In the genomic region with DNA sequence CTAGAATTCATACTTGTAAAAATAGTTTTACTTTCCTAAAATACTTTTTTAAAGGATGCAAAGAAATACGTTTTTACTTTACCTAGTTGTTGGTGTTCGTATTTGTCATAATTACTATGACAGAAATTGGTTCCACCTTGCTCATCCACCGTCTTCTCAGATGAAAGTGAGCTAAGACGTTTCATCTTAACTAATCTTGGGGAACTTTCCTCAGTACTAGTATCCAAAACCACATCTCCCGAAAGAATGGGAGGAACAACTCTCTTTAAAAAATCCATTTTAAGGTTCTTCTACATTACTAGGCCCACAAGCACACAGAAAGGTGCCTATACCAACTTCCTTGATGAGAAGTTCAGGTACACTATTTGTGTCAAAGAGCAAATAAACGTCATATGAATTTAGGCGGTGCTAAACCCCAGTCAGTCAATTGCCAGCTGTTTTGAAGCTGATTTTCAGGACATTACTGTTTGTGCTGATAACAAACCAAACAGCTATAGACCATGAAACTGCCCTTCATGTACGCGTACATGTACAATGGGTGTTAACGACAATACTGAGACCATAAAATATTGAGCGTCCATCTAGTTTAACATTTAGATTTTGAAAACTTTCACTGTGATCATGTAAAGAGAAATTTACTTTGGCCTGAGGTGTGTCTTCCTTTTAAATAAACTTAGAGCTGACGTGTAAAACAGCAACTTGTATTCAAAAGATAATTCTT, we compare ENCODE assay signal across 1 cellular context.
TF ChIP-seq lines count a peak whose summit lies in the region.

No MANE protein-coding gene starts in this region.

TF ChIP-seq in K562, 482 proteins besides CTCF, POLR2A, EP300 and RAD21 (continued from another document and continues in another):
- TF ChIP-seq, protein P1, sequence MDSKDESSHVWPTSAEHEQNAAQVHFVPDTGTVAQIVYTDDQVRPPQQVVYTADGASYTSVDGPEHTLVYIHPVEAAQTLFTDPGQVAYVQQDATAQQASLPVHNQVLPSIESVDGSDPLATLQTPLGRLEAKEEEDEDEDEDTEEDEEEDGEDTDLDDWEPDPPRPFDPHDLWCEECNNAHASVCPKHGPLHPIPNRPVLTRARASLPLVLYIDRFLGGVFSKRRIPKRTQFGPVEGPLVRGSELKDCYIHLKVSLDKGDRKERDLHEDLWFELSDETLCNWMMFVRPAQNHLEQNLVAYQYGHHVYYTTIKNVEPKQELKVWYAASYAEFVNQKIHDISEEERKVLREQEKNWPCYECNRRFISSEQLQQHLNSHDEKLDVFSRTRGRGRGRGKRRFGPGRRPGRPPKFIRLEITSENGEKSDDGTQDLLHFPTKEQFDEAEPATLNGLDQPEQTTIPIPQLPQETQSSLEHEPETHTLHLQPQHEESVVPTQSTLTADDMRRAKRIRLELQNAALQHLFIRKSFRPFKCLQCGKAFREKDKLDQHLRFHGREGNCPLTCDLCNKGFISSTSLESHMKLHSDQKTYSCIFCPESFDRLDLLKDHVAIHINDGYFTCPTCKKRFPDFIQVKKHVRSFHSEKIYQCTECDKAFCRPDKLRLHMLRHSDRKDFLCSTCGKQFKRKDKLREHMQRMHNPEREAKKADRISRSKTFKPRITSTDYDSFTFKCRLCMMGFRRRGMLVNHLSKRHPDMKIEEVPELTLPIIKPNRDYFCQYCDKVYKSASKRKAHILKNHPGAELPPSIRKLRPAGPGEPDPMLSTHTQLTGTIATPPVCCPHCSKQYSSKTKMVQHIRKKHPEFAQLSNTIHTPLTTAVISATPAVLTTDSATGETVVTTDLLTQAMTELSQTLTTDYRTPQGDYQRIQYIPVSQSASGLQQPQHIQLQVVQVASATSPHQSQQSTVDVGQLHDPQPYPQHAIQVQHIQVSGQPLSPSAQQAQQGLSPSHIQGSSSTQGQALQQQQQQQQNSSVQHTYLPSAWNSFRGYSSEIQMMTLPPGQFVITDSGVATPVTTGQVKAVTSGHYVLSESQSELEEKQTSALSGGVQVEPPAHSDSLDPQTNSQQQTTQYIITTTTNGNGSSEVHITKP (IDR thresholded peaks at IDR 0.05; ENCODE audit: partially characterized antibody): no peak
- TF ChIP-seq TAF15 (IDR thresholded peaks at IDR 0.05; ENCODE audit: low read depth, low read length) (no peak), HMGN3 (IDR thresholded peaks at IDR 0.05; ENCODE audit: borderline replicate concordance, extremely low read depth, insufficient read length, low read depth, low read length) (no peak), HCFC1 (IDR thresholded peaks at IDR 0.05; ENCODE audit: low read depth, low read length) (no peak), SIN3A (IDR thresholded peaks at IDR 0.05; ENCODE audit: borderline replicate concordance in 2 of 2, control insufficient read depth in 1 of 2, low read depth in 2 of 2, low read length in 2 of 2) (no peak), KDM5B (IDR thresholded peaks at IDR 0.05; ENCODE audit: insufficient replicate concordance, low read depth, low read length) (no peak), CREM (IDR thresholded peaks at IDR 0.05; ENCODE audit: low read depth) (peak; percentile 64), CTBP1 (IDR thresholded peaks at IDR 0.05; ENCODE audit: borderline replicate concordance) (peak; percentile 35; the same call in 1 of the 2 replicates), ATF7 (IDR thresholded peaks at IDR 0.05) (peak; percentile 61; the same call in 1 of the 2 replicates), MECOM (CRISPR knock-in tag; IDR thresholded peaks at IDR 0.05) (peak; percentile 80), HMG20A (CRISPR knock-in tag; conservative IDR thresholded peaks at IDR 0.05) (no peak), FOXM1 (IDR thresholded peaks at IDR 0.05; ENCODE audit: low read depth) (peak; percentile 81), FOXM1 (CRISPR knock-in tag; IDR thresholded peaks at IDR 0.05; ENCODE audit: low read depth) (no peak), MEF2D (tag; conservative IDR thresholded peaks at IDR 0.05; ENCODE audit: low read depth) (no peak), MBD2 (IDR thresholded peaks at IDR 0.05; ENCODE audit: borderline replicate concordance, low read depth) (peak; percentile 56; the same call in 1 of the 2 replicates), BRCA1 (IDR thresholded peaks at IDR 0.05) (no peak), BRCA1 (CRISPR knock-in tag; IDR thresholded peaks at IDR 0.05) (no peak), SMAD3 (CRISPR knock-in tag; conservative IDR thresholded peaks at IDR 0.05) (no peak), TEAD4 (IDR thresholded peaks at IDR 0.05; ENCODE audit: low read length) (peak; percentile 93), TEAD4 (CRISPR knock-in tag; IDR thresholded peaks at IDR 0.05; ENCODE audit: borderline replicate concordance) (no peak), MCM5 (IDR thresholded peaks at IDR 0.05; ENCODE audit: low read depth) (no peak), ZNF324 (CRISPR knock-in tag; IDR thresholded peaks at IDR 0.05) (no peak), ZNF75A (CRISPR knock-in tag; IDR thresholded peaks at IDR 0.05) (no peak), MIER1 (IDR thresholded peaks at IDR 0.05; ENCODE audit: low read depth) (no peak)
- TF ChIP-seq, protein P2, sequence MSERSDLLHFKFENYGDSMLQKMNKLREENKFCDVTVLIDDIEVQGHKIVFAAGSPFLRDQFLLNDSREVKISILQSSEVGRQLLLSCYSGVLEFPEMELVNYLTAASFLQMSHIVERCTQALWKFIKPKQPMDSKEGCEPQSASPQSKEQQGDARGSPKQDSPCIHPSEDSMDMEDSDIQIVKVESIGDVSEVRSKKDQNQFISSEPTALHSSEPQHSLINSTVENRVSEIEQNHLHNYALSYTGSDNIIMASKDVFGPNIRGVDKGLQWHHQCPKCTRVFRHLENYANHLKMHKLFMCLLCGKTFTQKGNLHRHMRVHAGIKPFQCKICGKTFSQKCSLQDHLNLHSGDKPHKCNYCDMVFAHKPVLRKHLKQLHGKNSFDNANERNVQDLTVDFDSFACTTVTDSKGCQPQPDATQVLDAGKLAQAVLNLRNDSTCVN (CRISPR knock-in tag; IDR thresholded peaks at IDR 0.05): no peak
- TF ChIP-seq, protein P3, sequence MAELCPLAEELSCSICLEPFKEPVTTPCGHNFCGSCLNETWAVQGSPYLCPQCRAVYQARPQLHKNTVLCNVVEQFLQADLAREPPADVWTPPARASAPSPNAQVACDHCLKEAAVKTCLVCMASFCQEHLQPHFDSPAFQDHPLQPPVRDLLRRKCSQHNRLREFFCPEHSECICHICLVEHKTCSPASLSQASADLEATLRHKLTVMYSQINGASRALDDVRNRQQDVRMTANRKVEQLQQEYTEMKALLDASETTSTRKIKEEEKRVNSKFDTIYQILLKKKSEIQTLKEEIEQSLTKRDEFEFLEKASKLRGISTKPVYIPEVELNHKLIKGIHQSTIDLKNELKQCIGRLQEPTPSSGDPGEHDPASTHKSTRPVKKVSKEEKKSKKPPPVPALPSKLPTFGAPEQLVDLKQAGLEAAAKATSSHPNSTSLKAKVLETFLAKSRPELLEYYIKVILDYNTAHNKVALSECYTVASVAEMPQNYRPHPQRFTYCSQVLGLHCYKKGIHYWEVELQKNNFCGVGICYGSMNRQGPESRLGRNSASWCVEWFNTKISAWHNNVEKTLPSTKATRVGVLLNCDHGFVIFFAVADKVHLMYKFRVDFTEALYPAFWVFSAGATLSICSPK (IDR thresholded peaks at IDR 0.05; ENCODE audit: borderline replicate concordance): no peak
- TF ChIP-seq, protein P4, sequence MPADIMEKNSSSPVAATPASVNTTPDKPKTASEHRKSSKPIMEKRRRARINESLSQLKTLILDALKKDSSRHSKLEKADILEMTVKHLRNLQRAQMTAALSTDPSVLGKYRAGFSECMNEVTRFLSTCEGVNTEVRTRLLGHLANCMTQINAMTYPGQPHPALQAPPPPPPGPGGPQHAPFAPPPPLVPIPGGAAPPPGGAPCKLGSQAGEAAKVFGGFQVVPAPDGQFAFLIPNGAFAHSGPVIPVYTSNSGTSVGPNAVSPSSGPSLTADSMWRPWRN (IDR thresholded peaks at IDR 0.05; ENCODE audit: low read depth): no peak
- TF ChIP-seq, protein P5, sequence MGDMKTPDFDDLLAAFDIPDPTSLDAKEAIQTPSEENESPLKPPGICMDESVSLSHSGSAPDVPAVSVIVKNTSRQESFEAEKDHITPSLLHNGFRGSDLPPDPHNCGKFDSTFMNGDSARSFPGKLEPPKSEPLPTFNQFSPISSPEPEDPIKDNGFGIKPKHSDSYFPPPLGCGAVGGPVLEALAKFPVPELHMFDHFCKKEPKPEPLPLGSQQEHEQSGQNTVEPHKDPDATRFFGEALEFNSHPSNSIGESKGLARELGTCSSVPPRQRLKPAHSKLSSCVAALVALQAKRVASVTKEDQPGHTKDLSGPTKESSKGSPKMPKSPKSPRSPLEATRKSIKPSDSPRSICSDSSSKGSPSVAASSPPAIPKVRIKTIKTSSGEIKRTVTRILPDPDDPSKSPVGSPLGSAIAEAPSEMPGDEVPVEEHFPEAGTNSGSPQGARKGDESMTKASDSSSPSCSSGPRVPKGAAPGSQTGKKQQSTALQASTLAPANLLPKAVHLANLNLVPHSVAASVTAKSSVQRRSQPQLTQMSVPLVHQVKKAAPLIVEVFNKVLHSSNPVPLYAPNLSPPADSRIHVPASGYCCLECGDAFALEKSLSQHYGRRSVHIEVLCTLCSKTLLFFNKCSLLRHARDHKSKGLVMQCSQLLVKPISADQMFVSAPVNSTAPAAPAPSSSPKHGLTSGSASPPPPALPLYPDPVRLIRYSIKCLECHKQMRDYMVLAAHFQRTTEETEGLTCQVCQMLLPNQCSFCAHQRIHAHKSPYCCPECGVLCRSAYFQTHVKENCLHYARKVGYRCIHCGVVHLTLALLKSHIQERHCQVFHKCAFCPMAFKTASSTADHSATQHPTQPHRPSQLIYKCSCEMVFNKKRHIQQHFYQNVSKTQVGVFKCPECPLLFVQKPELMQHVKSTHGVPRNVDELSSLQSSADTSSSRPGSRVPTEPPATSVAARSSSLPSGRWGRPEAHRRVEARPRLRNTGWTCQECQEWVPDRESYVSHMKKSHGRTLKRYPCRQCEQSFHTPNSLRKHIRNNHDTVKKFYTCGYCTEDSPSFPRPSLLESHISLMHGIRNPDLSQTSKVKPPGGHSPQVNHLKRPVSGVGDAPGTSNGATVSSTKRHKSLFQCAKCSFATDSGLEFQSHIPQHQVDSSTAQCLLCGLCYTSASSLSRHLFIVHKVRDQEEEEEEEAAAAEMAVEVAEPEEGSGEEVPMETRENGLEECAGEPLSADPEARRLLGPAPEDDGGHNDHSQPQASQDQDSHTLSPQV (IDR thresholded peaks at IDR 0.05): peak; percentile 36; the same call in 1 of the 2 replicates
- TF ChIP-seq, protein P6, sequence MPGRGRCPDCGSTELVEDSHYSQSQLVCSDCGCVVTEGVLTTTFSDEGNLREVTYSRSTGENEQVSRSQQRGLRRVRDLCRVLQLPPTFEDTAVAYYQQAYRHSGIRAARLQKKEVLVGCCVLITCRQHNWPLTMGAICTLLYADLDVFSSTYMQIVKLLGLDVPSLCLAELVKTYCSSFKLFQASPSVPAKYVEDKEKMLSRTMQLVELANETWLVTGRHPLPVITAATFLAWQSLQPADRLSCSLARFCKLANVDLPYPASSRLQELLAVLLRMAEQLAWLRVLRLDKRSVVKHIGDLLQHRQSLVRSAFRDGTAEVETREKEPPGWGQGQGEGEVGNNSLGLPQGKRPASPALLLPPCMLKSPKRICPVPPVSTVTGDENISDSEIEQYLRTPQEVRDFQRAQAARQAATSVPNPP (IDR thresholded peaks at IDR 0.05; ENCODE audit: borderline replicate concordance, insufficient read depth, insufficient read length): no peak
- TF ChIP-seq, protein P7, sequence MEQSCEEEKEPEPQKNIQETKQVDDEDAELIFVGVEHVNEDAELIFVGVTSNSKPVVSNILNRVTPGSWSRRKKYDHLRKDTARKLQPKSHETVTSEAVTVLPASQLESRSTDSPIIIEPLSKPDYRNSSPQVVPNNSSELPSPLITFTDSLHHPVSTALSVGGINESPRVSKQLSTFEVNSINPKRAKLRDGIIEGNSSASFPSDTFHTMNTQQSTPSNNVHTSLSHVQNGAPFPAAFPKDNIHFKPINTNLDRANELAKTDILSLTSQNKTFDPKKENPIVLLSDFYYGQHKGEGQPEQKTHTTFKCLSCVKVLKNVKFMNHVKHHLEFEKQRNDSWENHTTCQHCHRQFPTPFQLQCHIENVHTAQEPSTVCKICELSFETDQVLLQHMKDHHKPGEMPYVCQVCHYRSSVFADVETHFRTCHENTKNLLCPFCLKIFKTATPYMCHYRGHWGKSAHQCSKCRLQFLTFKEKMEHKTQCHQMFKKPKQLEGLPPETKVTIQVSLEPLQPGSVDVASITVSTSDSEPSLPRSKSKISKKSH (CRISPR knock-in tag; IDR thresholded peaks at IDR 0.05): no peak
- TF ChIP-seq, protein P8, sequence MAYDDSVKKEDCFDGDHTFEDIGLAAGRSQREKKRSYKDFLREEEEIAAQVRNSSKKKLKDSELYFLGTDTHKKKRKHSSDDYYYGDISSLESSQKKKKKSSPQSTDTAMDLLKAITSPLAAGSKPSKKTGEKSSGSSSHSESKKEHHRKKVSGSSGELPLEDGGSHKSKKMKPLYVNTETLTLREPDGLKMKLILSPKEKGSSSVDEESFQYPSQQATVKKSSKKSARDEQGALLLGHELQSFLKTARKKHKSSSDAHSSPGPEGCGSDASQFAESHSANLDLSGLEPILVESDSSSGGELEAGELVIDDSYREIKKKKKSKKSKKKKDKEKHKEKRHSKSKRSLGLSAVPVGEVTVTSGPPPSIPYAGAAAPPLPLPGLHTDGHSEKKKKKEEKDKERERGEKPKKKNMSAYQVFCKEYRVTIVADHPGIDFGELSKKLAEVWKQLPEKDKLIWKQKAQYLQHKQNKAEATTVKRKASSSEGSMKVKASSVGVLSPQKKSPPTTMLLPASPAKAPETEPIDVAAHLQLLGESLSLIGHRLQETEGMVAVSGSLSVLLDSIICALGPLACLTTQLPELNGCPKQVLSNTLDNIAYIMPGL (CRISPR knock-in tag; IDR thresholded peaks at IDR 0.05): no peak
- TF ChIP-seq, protein P9, sequence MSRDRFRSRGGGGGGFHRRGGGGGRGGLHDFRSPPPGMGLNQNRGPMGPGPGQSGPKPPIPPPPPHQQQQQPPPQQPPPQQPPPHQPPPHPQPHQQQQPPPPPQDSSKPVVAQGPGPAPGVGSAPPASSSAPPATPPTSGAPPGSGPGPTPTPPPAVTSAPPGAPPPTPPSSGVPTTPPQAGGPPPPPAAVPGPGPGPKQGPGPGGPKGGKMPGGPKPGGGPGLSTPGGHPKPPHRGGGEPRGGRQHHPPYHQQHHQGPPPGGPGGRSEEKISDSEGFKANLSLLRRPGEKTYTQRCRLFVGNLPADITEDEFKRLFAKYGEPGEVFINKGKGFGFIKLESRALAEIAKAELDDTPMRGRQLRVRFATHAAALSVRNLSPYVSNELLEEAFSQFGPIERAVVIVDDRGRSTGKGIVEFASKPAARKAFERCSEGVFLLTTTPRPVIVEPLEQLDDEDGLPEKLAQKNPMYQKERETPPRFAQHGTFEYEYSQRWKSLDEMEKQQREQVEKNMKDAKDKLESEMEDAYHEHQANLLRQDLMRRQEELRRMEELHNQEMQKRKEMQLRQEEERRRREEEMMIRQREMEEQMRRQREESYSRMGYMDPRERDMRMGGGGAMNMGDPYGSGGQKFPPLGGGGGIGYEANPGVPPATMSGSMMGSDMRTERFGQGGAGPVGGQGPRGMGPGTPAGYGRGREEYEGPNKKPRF (IDR thresholded peaks at IDR 0.05; ENCODE audit: low read depth, low read length): no peak
